Comparison of ENCODE assay signal across 30 cellular contexts in the genomic region with DNA sequence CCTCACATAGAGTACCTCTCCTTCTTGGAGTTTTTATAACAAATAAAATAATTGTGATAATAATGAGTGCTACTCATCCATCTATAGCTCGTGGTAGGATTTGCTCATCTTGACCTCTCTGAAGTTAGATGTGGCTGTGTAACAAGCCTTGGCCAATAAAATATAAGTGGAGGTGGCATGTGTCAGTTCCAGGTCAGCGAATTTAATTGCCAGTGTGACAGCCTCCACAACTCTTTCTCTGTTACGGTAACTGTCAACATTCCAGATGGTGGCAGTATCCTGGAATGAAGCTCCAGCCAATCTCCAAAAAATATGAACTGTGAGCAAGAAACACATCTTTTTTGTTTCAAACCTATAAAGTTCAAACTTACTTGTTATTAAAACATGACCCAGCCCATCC. TPM values are rescaled to one million over a fixed set of nuclear protein-coding genes. Genes with fewer than 3 reads are reported as not detected.
"Had no signal": no experiment of that assay in that cellular context is flagged by ENCODE, and none has a peak within 500 bp of the region (broad histone marks: within the 10 kb centered on the region; RNA-seq: fewer than 3 reads in every experiment).

No MANE protein-coding gene starts in this region.

- DNase-seq: activated B cell treated with CpG ODN at 0.5 μM for 24 hours; activated CD4-positive, alpha-beta T cell treated with anti-CD3 and anti-CD28 coated beads for 48 hours; activated CD4-positive, alpha-beta T cell treated with anti-CD3 and anti-CD28 coated beads, Interleukin-2, amount 50 U/mL, for 1 hour; activated CD4-positive, alpha-beta T cell treated with anti-CD3 and anti-CD28 coated beads, Interleukin-2, amount 50 U/mL, for 48 hours; activated CD8-positive, alpha-beta memory T cell treated with anti-CD3 and anti-CD28 coated beads for 24 hours; activated CD8-positive, alpha-beta T cell treated with anti-CD3 and anti-CD28 coated beads for 36 hours; activated effector memory CD4-positive, alpha-beta T cell treated with anti-CD3 and anti-CD28 coated beads, Interleukin-2, amount 50 U/mL, for 16 hours; activated naive CD4-positive, alpha-beta T cell treated with anti-CD3 and anti-CD28 coated beads for 36 hours; activated naive CD8-positive, alpha-beta T cell treated with anti-CD3 and anti-CD28 coated beads for 36 hours; activated naive CD8-positive, alpha-beta T cell treated with anti-CD3 and anti-CD28 coated beads, Interleukin-2, amount 50 U/mL, for 24 hours; activated T-cell treated with anti-CD3 and anti-CD28 coated beads, Interleukin-2, amount 50 U/mL, for 1 hour; activated T-cell treated with anti-CD3 and anti-CD28 coated beads, Interleukin-2, amount 50 U/mL, for 48 hours; adrenal gland; amygdala; central memory CD4-positive, alpha-beta T cell; cerebellar nuclear complex; dorsolateral prefrontal cortex; effector memory CD4-positive, alpha-beta T cell; endodermal cell; foreskin fibroblast; head of caudate nucleus; T-helper 17 cell; T1000; WERI-Rb-1 had no signal

- H3K27me3 ChIP-seq: adrenal gland, ascending aorta, breast epithelium, cardiac muscle cell had no signal

- ATAC-seq: activated CD4-positive, CD25-positive, alpha-beta regulatory T cell treated with anti-CD3 and anti-CD28 coated beads, Interleukin-2, amount 50 U/mL, for 24 hours; activated CD8-positive, alpha-beta T cell treated with anti-CD3 and anti-CD28 coated beads for 36 hours; activated naive CD8-positive, alpha-beta T cell treated with anti-CD3 and anti-CD28 coated beads, Interleukin-2, amount 50 U/mL, for 24 hours; esophagus mucosa; T-helper 17 cell had no signal

- H3K27ac ChIP-seq: adrenal gland, ascending aorta, breast epithelium, cardiac muscle cell, coronary artery, dorsolateral prefrontal cortex, WERI-Rb-1 had no signal

- H3K36me3 ChIP-seq: adrenal gland, ascending aorta, breast epithelium, cardiac muscle cell, WERI-Rb-1 had no signal

- H3K9me3 ChIP-seq: adrenal gland, ascending aorta, breast epithelium had no signal

- H3K4me3 ChIP-seq: adrenal gland, ascending aorta, breast epithelium, cardiac muscle cell, coronary artery, dorsolateral prefrontal cortex had no signal

- H3K4me1 ChIP-seq: ascending aorta, breast epithelium had no signal

RNA-seq across cellular contexts. Expression of a gene that starts 13.8 kb away (rescaled TPM):
- polyA plus RNA-seq: cardiac muscle cell had no signal

RNA-seq across cellular contexts. Expression of a gene that starts 53.5 kb away (rescaled TPM):
- polyA plus RNA-seq: cardiac muscle cell had no signal
